In genomic region chr7:141770083-141770583, GRCh38 we compare ENCODE assay signal across 3 cellular contexts. TPM values are rescaled to one million over a fixed set of nuclear protein-coding genes. Genes with fewer than 3 reads are reported as not detected.
"Had no signal": no experiment of that assay in that cellular context is flagged by ENCODE, and none has a peak within 500 bp of the region (broad histone marks: within the 10 kb centered on the region; RNA-seq: fewer than 3 reads in every experiment).

No MANE protein-coding gene starts in this region.

RNA-seq across cellular contexts. Expression of gene TAS2R3, which starts 6.2 kb away (rescaled TPM):
- total RNA-seq: HT1080 had no signal
- polyA plus RNA-seq: IgD-negative memory B cell, IMR-90 had no signal

RNA-seq across cellular contexts. Expression of gene TAS2R4, which starts 6.3 kb away (rescaled TPM):
- polyA plus RNA-seq: IgD-negative memory B cell had no signal
